In the genomic region with DNA sequence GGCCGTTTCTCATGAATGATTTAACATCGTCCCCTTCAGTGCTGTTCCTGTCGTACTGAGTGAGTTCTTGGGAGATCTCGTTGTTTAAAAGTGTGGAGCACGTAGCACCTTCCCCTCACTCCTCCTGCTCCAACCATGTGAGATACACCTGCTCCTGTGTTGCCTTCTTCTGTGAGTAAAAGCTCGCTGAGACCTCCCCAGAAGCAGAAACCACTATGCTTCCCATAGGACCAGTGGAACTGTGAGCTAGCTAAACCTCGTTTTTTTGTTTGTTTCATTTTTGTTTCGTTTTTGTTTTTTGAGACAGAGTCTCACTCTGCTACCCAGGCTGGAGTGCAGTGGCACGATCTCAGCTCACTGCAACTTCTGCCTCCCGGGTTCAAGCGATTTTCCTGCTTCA, we compare ENCODE assay signal across 1 cellular context.
TF ChIP-seq lines count a peak whose summit lies in the region.

No MANE protein-coding gene starts in this region.

TF ChIP-seq in K562, 482 proteins besides CTCF, POLR2A, EP300 and RAD21 (continued from another document):
- TF ChIP-seq ZNF407 (IDR thresholded peaks at IDR 0.05; ENCODE audit: low read depth) (no peak), SRSF7 (optimal IDR thresholded peaks at IDR 0.05; ENCODE audit: low read depth, low read length) (no peak), HCFC1 (IDR thresholded peaks at IDR 0.05; ENCODE audit: low read depth, low read length) (no peak), MAZ (CRISPR knock-in tag; conservative IDR thresholded peaks at IDR 0.05 in 1 of 2, IDR thresholded peaks at IDR 0.05 in 1 of 2) (no peak)
- TF ChIP-seq, protein P1, sequence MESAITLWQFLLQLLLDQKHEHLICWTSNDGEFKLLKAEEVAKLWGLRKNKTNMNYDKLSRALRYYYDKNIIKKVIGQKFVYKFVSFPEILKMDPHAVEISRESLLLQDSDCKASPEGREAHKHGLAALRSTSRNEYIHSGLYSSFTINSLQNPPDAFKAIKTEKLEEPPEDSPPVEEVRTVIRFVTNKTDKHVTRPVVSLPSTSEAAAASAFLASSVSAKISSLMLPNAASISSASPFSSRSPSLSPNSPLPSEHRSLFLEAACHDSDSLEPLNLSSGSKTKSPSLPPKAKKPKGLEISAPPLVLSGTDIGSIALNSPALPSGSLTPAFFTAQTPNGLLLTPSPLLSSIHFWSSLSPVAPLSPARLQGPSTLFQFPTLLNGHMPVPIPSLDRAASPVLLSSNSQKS (CRISPR knock-in tag; IDR thresholded peaks at IDR 0.05) = no peak
- TF ChIP-seq, protein P2, sequence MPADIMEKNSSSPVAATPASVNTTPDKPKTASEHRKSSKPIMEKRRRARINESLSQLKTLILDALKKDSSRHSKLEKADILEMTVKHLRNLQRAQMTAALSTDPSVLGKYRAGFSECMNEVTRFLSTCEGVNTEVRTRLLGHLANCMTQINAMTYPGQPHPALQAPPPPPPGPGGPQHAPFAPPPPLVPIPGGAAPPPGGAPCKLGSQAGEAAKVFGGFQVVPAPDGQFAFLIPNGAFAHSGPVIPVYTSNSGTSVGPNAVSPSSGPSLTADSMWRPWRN (IDR thresholded peaks at IDR 0.05; ENCODE audit: low read depth) = no peak
